1 cellular context compared by ENCODE assay signal in genomic region chr19:6717441-6717971, GRCh38.
TF ChIP-seq lines count a peak whose summit lies in the region.

No MANE protein-coding gene starts in this region.

TF ChIP-seq in HepG2, 621 proteins besides CTCF, POLR2A, EP300 and RAD21 (continued from another document):
- TF ChIP-seq ARID5B (CRISPR knock-in tag; IDR thresholded peaks at IDR 0.05), result no peak
